ENCODE assay signal across 6 cellular contexts in genomic region chr5:145969714-145970092, GRCh38. TPM values are rescaled to one million over a fixed set of nuclear protein-coding genes. Genes with fewer than 3 reads are reported as not detected.
"Had no signal": no experiment of that assay in that cellular context is flagged by ENCODE, and none has a peak within 500 bp of the region (broad histone marks: within the 10 kb centered on the region; RNA-seq: fewer than 3 reads in every experiment).

No MANE protein-coding gene starts in this region.

- ATAC-seq: GM23338 had no signal

- FAIRE-seq: H1, H54 had no signal

- H3K4me3 ChIP-seq: GM23338 had no signal

- DNase-seq: H9, HCEC 1CT had no signal

RNA-seq across cellular contexts. Expression of gene SH3RF2, which starts 33.3 kb away (rescaled TPM):
- polyA plus RNA-seq: IgD-negative memory B cell had no signal
